ENCODE assay signal across 13 cellular contexts in the genomic region with DNA sequence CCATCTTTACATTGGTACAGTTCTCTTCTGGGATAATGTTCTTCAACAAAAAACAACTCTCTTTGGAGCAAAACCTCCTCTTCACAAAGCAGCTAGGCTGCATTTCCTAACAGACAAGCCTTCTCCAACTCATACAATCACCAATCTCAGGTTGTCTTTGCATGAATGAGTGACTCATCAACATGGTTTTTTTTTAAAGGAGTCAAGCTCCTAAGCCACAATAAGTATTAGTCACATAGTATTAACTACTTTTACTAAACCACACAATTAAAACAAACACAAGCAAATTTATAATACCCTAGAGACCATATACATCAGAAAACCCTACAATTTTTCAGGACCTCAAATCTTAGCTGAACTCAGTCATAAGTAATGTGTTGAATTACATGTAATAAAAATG.
DNase-seq lines count a peak whose midpoint lies in the region; ATAC-seq and TF ChIP-seq lines count a peak whose summit lies in the region.
"Had no signal": no experiment of that assay in that cellular context is flagged by ENCODE, and none has a peak within 500 bp of the region (broad histone marks: within the 10 kb centered on the region; RNA-seq: fewer than 3 reads in every experiment).

No MANE protein-coding gene starts in this region.

- no peak overlapping the region for H3K27ac ChIP-seq in neural progenitor cell

- H3K9me3 ChIP-seq in adipocyte (ENCODE audit: control insufficient read depth, low read length) (no peaks in the 10 kb centered on the region), neural progenitor cell (ENCODE audit: low read depth) (no peaks in the 10 kb centered on the region)

- peaks cover 9% of the 10 kb centered on the region for H3K4me1 ChIP-seq in adipocyte (ENCODE audit: control insufficient read depth, insufficient read depth, low read length)
- H3K4me1 ChIP-seq in neural progenitor cell, result no peaks in the 10 kb centered on the region

- TF ChIP-seq CTCF in AG09319 (IDR thresholded peaks at IDR 0.05; ENCODE audit: low read depth, low read length), result no peak
- no peak for TF ChIP-seq CTCF in neural progenitor cell (IDR thresholded peaks at IDR 0.05)

- H3K27me3 ChIP-seq in adipocyte (replicated peaks; ENCODE audit: control insufficient read depth, insufficient read depth, low read length), result no peaks in the 10 kb centered on the region
- H3K27me3 ChIP-seq in neural progenitor cell, result no peaks in the 10 kb centered on the region

- H3K79me2 ChIP-seq in neural progenitor cell (ENCODE audit: low read depth), result no peaks in the 10 kb centered on the region

- H4K20me1 ChIP-seq in neural progenitor cell (ENCODE audit: low read depth), result no peaks in the 10 kb centered on the region

- no peaks in the 10 kb centered on the region for H3K36me3 ChIP-seq in adipocyte (ENCODE audit: control insufficient read depth, insufficient read depth, low read length, severe bottlenecking)
- H3K36me3 ChIP-seq in neural progenitor cell, result no peaks in the 10 kb centered on the region

- ATAC-seq in HG02610 (IDR thresholded peaks at IDR 0.05; ENCODE audit: unreplicated experiment), result peak; percentile 58
- ATAC-seq in activated T-cell treated with anti-CD3 and anti-CD28 coated beads, Interleukin-2, amount 50 U/mL, for 72 hours (replicated peaks in 1 of 2), result no peak
- no peak for ATAC-seq in GM21576 (IDR thresholded peaks at IDR 0.05; ENCODE audit: unreplicated experiment)
- ATAC-seq: left lobe of liver, T-helper 17 cell had no signal

- no peaks in the 10 kb centered on the region for H3K27me3 Mint-ChIP-seq in neural progenitor cell (ENCODE audit: insufficient read depth, low read depth)
- H3K27me3 Mint-ChIP-seq in activated T-cell treated with anti-CD3 and anti-CD28 coated beads, Interleukin-2, amount 50 U/mL, for 72 hours (ENCODE audit: low read depth), result no peaks in the 10 kb centered on the region
- H3K27me3 Mint-ChIP-seq: T-helper 17 cell had no signal

- no peak overlapping the region for H3K4me3 Mint-ChIP-seq in neural progenitor cell
- H3K4me3 Mint-ChIP-seq in activated T-cell treated with anti-CD3 and anti-CD28 coated beads, Interleukin-2, amount 50 U/mL, for 72 hours, result no peak overlapping the region
- H3K4me3 Mint-ChIP-seq: T-helper 17 cell had no signal

- DNase-seq in AG09319 (ENCODE audit: extremely low read depth, low read depth) (peak; percentile 25), adipocyte (ENCODE audit: low read depth) (peak; percentile 44), iris pigment epithelial cell (ENCODE audit: low read depth) (peak; percentile 88), neural progenitor cell (ENCODE audit: low spot score) (no peak)
- no peak for DNase-seq in stimulated activated CD4-positive, alpha-beta T cell treated with anti-CD3 and anti-CD28 coated beads, Interleukin-2, amount 100 ng/mL, for 48 hours
- DNase-seq in activated T-cell treated with anti-CD3 and anti-CD28 coated beads, Interleukin-2, amount 50 U/mL, for 72 hours, result no peak
- DNase-seq: DMS79, NCI-H774, retina, T-helper 17 cell had no signal

- peaks cover 6% of the 10 kb centered on the region for H3K36me3 Mint-ChIP-seq in neural progenitor cell
- peaks cover 5 to 6% of the 10 kb centered on the region in 2 donors for H3K36me3 Mint-ChIP-seq in activated T-cell treated with anti-CD3 and anti-CD28 coated beads, Interleukin-2, amount 50 U/mL, for 72 hours (ENCODE audit: insufficient read depth in 2 of 2)

- H3K4me3 ChIP-seq in adipocyte (ENCODE audit: low read length) (no peak overlapping the region), neural progenitor cell (no peak overlapping the region)

- H3K27ac Mint-ChIP-seq in neural progenitor cell, result no peak overlapping the region
- H3K27ac Mint-ChIP-seq in activated T-cell treated with anti-CD3 and anti-CD28 coated beads, Interleukin-2, amount 50 U/mL, for 72 hours, result no peak overlapping the region
- H3K27ac Mint-ChIP-seq: T-helper 17 cell had no signal

- H3K9me3 Mint-ChIP-seq in neural progenitor cell, result peaks cover 12% of the 10 kb centered on the region
- peaks cover 0 to 3% of the 10 kb centered on the region in 2 donors for H3K9me3 Mint-ChIP-seq in activated T-cell treated with anti-CD3 and anti-CD28 coated beads, Interleukin-2, amount 50 U/mL, for 72 hours

- H3K9ac ChIP-seq in adipocyte (ENCODE audit: low read length) (no peak overlapping the region), neural progenitor cell (no peak overlapping the region)

- H3K4me2 ChIP-seq in neural progenitor cell, result no peak overlapping the region

- H2AFZ ChIP-seq in neural progenitor cell (replicated peaks), result no peak overlapping the region

- H3F3A ChIP-seq in neural progenitor cell (ENCODE audit: low read depth), result no peaks in the 10 kb centered on the region

- H3K4me1 Mint-ChIP-seq in neural progenitor cell, result no peaks in the 10 kb centered on the region
- peaks cover 8% of the 10 kb centered on the region for H3K4me1 Mint-ChIP-seq in activated T-cell treated with anti-CD3 and anti-CD28 coated beads, Interleukin-2, amount 50 U/mL, for 72 hours (ENCODE audit: low read depth)

Comparison
In these comparisons a context has a peak if more than half of its experiments do, and no peak if none do; other contexts are left out.
1. DNase-seq: peak in AG09319 (single experiment), adipocyte (single experiment) and iris pigment epithelial cell (single experiment); none in stimulated activated CD4-positive, alpha-beta T cell treated with anti-CD3 and anti-CD28 coated beads, Interleukin-2, amount 100 ng/mL, for 48 hours (0 of 2), neural progenitor cell (single experiment) and activated T-cell treated with anti-CD3 and anti-CD28 coated beads, Interleukin-2, amount 50 U/mL, for 72 hours (0 of 2).